9 cellular contexts compared by ENCODE assay signal in genomic region chr12:124545508-124546418, GRCh38. TPM values are rescaled to one million over a fixed set of nuclear protein-coding genes. Genes with fewer than 3 reads are reported as not detected.
A peak's percentile ranks its signal among the peaks of the same experiment; 100 is the strongest.
DNase-seq lines count a peak whose midpoint lies in the region; ATAC-seq and TF ChIP-seq lines count a peak whose summit lies in the region.
"Had no signal": no experiment of that assay in that cellular context is flagged by ENCODE, and none has a peak within 500 bp of the region (broad histone marks: within the 10 kb centered on the region; RNA-seq: fewer than 3 reads in every experiment).

No MANE protein-coding gene starts in this region.

- TF ChIP-seq CTCF in A673 (conservative IDR thresholded peaks at IDR 0.05; ENCODE audit: low read depth, low read length): no peak
- TF ChIP-seq CTCF in PC-9 (conservative IDR thresholded peaks at IDR 0.05): no peak

- POLR2A ChIA-PET in A673 (lab: Charles Lee; ENCODE audit: low non-redundant PET) (no interaction called here), PC-9 (lab: Charles Lee; ENCODE audit: unreplicated experiment) (no interaction called here)

- H3K9me3 ChIP-seq in A673 (ENCODE audit: low read depth, low read length, poor library complexity, severe bottlenecking) (no peaks in the 10 kb centered on the region), PC-9 (ENCODE audit: insufficient read depth, low read depth) (no peaks in the 10 kb centered on the region)

- BruUV-seq in A673 (replicated peaks; lab: Mats Ljungman, UMichigan) (no TSS peak), PC-9 (replicated peaks; lab: Mats Ljungman, UMichigan) (no TSS peak)

- no peak overlapping the region for H2AFZ ChIP-seq in PC-9

- H3K27me3 ChIP-seq in A673 (replicated peaks; ENCODE audit: insufficient read depth, low read depth, low read length, poor library complexity) (no peaks in the 10 kb centered on the region), PC-9 (ENCODE audit: insufficient read depth, low read depth) (no peaks in the 10 kb centered on the region)

- H3K9me2 ChIP-seq in PC-9 (ENCODE audit: insufficient read depth): no peaks in the 10 kb centered on the region

- H3K27ac ChIP-seq in A673 (ENCODE audit: low read depth, low read length, poor library complexity, severe bottlenecking): peak overlapping the region; percentile 42
- no peak overlapping the region for H3K27ac ChIP-seq in PC-9

- H3K79me2 ChIP-seq in PC-9 (ENCODE audit: low read depth): peaks cover 85% of the 10 kb centered on the region

- no peak overlapping the region for H3K4me2 ChIP-seq in PC-9

- peak; percentile 86 for ATAC-seq in GM19324 (IDR thresholded peaks at IDR 0.05; ENCODE audit: low FRiP score, unreplicated experiment)
- peak; percentile 83 for ATAC-seq in HG03159 (IDR thresholded peaks at IDR 0.05; ENCODE audit: unreplicated experiment)

- H3K36me3 ChIP-seq in A673 (ENCODE audit: insufficient read depth, low read length, poor library complexity, severe bottlenecking) (no peaks in the 10 kb centered on the region), PC-9 (ENCODE audit: low read depth) (no peaks in the 10 kb centered on the region)

- DNase-seq in A673 (ENCODE audit: low spot score) (no peak), kidney glomerular epithelial cell (lab: John Stamatoyannopoulos, UW) (peak; percentile 57), NCI-H82 (lab: John Stamatoyannopoulos, UW) (no peak), PC-9 (no peak)
- peak; percentile 69 to 79 for DNase-seq in activated CD4-positive, alpha-beta T cell treated with anti-CD3 and anti-CD28 coated beads, Interleukin-2, amount 50 U/mL, for 48 hours
- no peak for DNase-seq in effector CD4-positive, alpha-beta T cell
- DNase-seq: DND-41 had no signal

- H3K4me1 ChIP-seq in A673 (ENCODE audit: insufficient read depth, low read length, poor library complexity, severe bottlenecking) (peaks cover 66% of the 10 kb centered on the region), PC-9 (replicated peaks; ENCODE audit: insufficient read depth) (peaks cover 42% of the 10 kb centered on the region)

- H3K4me3 ChIP-seq in A673 (ENCODE audit: low read depth, low read length, poor library complexity, severe bottlenecking): no peak overlapping the region
- no peak overlapping the region for H3K4me3 ChIP-seq in PC-9

- peaks cover 78% of the 10 kb centered on the region for H4K20me1 ChIP-seq in PC-9 (ENCODE audit: insufficient read depth)

- intact Hi-C loops in A673 (cut with micrococcal nuclease; ENCODE audit: unreplicated experiment) (no loop called here), PC-9 (cut with micrococcal nuclease; ENCODE audit: unreplicated experiment) (no loop called here)

- peaks cover 11% of the 10 kb centered on the region; the same call in 1 of the 2 replicates for H3F3A ChIP-seq in PC-9 (ENCODE audit: insufficient read depth, low read depth)

- CTCF ChIA-PET in A673 (lab: Charles Lee): no interaction called here
- CTCF ChIA-PET in PC-9 (lab: Charles Lee): no interaction called here

RNA-seq across cellular contexts. Expression of gene NCOR2, which starts 21.6 kb away (rescaled TPM):
- total RNA-seq in A673 (2021) (227 and 276 TPM in 2 replicates), PC-9 (2021) (319 and 368 TPM in 2 replicates)

Comparison
In these comparisons a context has a peak if more than half of its experiments do, and no peak if none do; other contexts are left out.
1. DNase-seq: peak in activated CD4-positive, alpha-beta T cell treated with anti-CD3 and anti-CD28 coated beads, Interleukin-2, amount 50 U/mL, for 48 hours (2 of 2) and kidney glomerular epithelial cell (single experiment); none in A673 (single experiment), NCI-H82 (single experiment), effector CD4-positive, alpha-beta T cell (single experiment) and PC-9 (0 of 2).